8 cellular contexts compared by ENCODE assay signal in the genomic region with DNA sequence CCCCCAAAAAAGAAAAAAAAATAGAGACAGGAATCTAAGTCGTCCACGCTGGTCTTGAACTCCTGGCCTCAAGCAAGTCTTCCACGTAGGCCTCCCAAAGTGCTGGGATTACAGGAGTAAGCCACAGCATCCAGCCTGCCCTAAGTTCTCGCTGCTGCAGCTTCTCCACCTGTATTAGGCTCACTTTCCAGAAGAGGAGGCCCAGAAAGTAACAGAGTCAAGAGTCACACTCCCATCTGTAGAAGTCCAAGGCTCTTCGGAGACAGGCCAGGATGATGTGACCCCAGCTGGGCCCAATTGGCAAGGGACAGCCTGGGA. TPM values are rescaled to one million over a fixed set of nuclear protein-coding genes. Genes with fewer than 3 reads are reported as not detected.
A peak's percentile ranks its signal among the peaks of the same experiment; 100 is the strongest.
DNase-seq lines count a peak whose midpoint lies in the region; ATAC-seq and TF ChIP-seq lines count a peak whose summit lies in the region.

No MANE protein-coding gene starts in this region.

- H2BK15ac ChIP-seq in mesendoderm (replicated peaks; ENCODE audit: low read depth): no peak overlapping the region

- H3K4me3 ChIP-seq in heart left ventricle (peak overlapping the region; percentile 57 to 99 (median 84)), brain microvascular endothelial cell (ENCODE audit: low read depth, low read length) (peak overlapping the region; percentile 59), mesendoderm (ENCODE audit: low read length) (peak overlapping the region; percentile 68), upper lobe of right lung (peak overlapping the region; percentile 81)

- no peak overlapping the region for H3K4ac ChIP-seq in mesendoderm (ENCODE audit: low read depth, low read length)

- peaks cover 56% of the 10 kb centered on the region for H3K79me2 ChIP-seq in mesendoderm (ENCODE audit: control insufficient read depth, insufficient read depth, low read length)

- in situ Hi-C loops in brain microvascular endothelial cell (cut with HindIII; ENCODE audit: low pct_ligation_motif_present, low sequenced_read_pairs): no loop called here

- TF ChIP-seq POLR2A in heart left ventricle (IDR thresholded peaks at IDR 0.05): no peak

- H2BK5ac ChIP-seq in mesendoderm (ENCODE audit: low read length): no peak overlapping the region

- H4K8ac ChIP-seq in mesendoderm (ENCODE audit: low read depth, low read length): no peak overlapping the region

- no peak overlapping the region for H3K18ac ChIP-seq in mesendoderm (ENCODE audit: low read length)

- H3K79me1 ChIP-seq in mesendoderm (ENCODE audit: low read length): peaks cover 29% of the 10 kb centered on the region

- peak overlapping the region; percentile 59 for H3K23ac ChIP-seq in mesendoderm (ENCODE audit: low read length)

- no peak for TF ChIP-seq CTCF in heart left ventricle (IDR thresholded peaks at IDR 0.05)
- no peak for TF ChIP-seq CTCF in brain microvascular endothelial cell (IDR thresholded peaks at IDR 0.05; ENCODE audit: low read depth, low read length, missing control alignments)
- TF ChIP-seq CTCF in upper lobe of right lung (IDR thresholded peaks at IDR 0.05): no peak

- peak overlapping the region; percentile 93 for H3K56ac ChIP-seq in mesendoderm (ENCODE audit: low read length)

- intact Hi-C loops in heart left ventricle (cut with DNase I) (no loop called here), left cardiac atrium (cut with DNase I) (no loop called here), upper lobe of right lung (cut with DNase I) (no loop called here)

- H3K27ac ChIP-seq in heart left ventricle (peak overlapping the region; percentile 70 to 96 (median 90)), brain microvascular endothelial cell (no peak overlapping the region), mesendoderm (ENCODE audit: low read depth, low read length) (peak overlapping the region; percentile 29), upper lobe of right lung (peak overlapping the region; percentile 81)

- no peak overlapping the region for H2BK120ac ChIP-seq in mesendoderm (ENCODE audit: low read depth, low read length)

- H2AK5ac ChIP-seq in mesendoderm (ENCODE audit: low read length): no peak overlapping the region

- H3K27me3 ChIP-seq in heart left ventricle: no peaks in the 10 kb centered on the region
- H3K27me3 ChIP-seq in brain microvascular endothelial cell (replicated peaks): no peaks in the 10 kb centered on the region
- no peaks in the 10 kb centered on the region for H3K27me3 ChIP-seq in mesendoderm (ENCODE audit: insufficient read depth, low read length, poor library complexity)
- H3K27me3 ChIP-seq in upper lobe of right lung: no peaks in the 10 kb centered on the region

- ATAC-seq in heart left ventricle: no peak
- no peak for ATAC-seq in left cardiac atrium
- ATAC-seq in upper lobe of right lung: no peak

- H4K5ac ChIP-seq in mesendoderm (ENCODE audit: low read length): no peak overlapping the region

- 50 to 58% (median 51%) methylated on average over 5 of the region's 5 CpGs for WGBS in heart left ventricle, 4 donors
- WGBS in mesendoderm (ENCODE audit: extremely low coverage, insufficient coverage, low lambda C conversion rate): no CpG with 5 or more reads among the region's 5 CpGs

- no peaks in the 10 kb centered on the region for H3K9me3 ChIP-seq in heart left ventricle
- H3K9me3 ChIP-seq in upper lobe of right lung: no peaks in the 10 kb centered on the region

- H3K9ac ChIP-seq in mesendoderm (ENCODE audit: low read length): peak overlapping the region; percentile 87

- H3K36me3 ChIP-seq in heart left ventricle (peaks cover 0 to 4% (median 0%) of the 10 kb centered on the region in 9 donors), brain microvascular endothelial cell (replicated peaks) (no peaks in the 10 kb centered on the region), mesendoderm (ENCODE audit: control insufficient read depth, insufficient read depth, low read length) (no peaks in the 10 kb centered on the region), upper lobe of right lung (no peaks in the 10 kb centered on the region)

- DNase-seq in heart left ventricle (peak in 1 of 5 donors; percentile 1), left cardiac atrium (no peak), brain microvascular endothelial cell (no peak), mesendoderm (no peak), upper lobe of right lung (no peak), NCI-H510A treated with DMSO at 0.1 percent for 48 hours (lab: John Stamatoyannopoulos, UW) (no peak)
- DNase-seq in stimulated activated CD4-positive, alpha-beta T cell treated with anti-CD3 and anti-CD28 coated beads, Interleukin-4, amount 100 ng/mL, for 1 hour: no peak
- no peak for DNase-seq in stimulated activated CD4-positive, alpha-beta T cell treated with anti-CD3 and anti-CD28 coated beads, Interleukin-15, amount 100 ng/mL, for 24 hours

- H3K4me2 ChIP-seq in mesendoderm (ENCODE audit: low read length): peak overlapping the region; percentile 17

- H3K4me1 ChIP-seq in heart left ventricle (peaks cover 0 to 81% (median 65%) of the 10 kb centered on the region in 12 donors), mesendoderm (ENCODE audit: control insufficient read depth, low read depth, low read length) (peaks cover 8% of the 10 kb centered on the region), upper lobe of right lung (peaks cover 63% of the 10 kb centered on the region)

RNA-seq across cellular contexts. Expression of a gene that starts 1.8 kb away (rescaled TPM):
- 10 to 100 TPM in 7 of 9 donors, 1 to 10 TPM in 2; 5.4 to 45.2 (median 24.1) TPM for total RNA-seq in heart left ventricle
- polyA plus RNA-seq in heart left ventricle: 10 to 100 TPM in 1 of 2 donors, 1 to 10 TPM in 1; 9.2 to 10.4 TPM
- total RNA-seq in left cardiac atrium: 10 to 100 TPM; 24.9 to 27.3 TPM
- 17.5 TPM for polyA plus RNA-seq in mesendoderm (2013, experiment 1 of 2)
- 16.7 TPM for polyA plus RNA-seq in mesendoderm (2013, experiment 2 of 2)
- 44.7 TPM for total RNA-seq in upper lobe of right lung

RNA-seq across cellular contexts. Expression of a gene that starts 41.3 kb away (rescaled TPM):
- 10 to 100 TPM in 7 of 9 donors, 1 to 10 TPM in 2; 7.2 to 19.5 (median 11.7) TPM for total RNA-seq in heart left ventricle
- 10 to 100 TPM; 15.3 to 31.7 TPM for polyA plus RNA-seq in heart left ventricle
- 10 to 100 TPM; 14.7 to 18.3 TPM for total RNA-seq in left cardiac atrium
- 31.9 TPM for polyA plus RNA-seq in mesendoderm (2013, experiment 1 of 2)
- polyA plus RNA-seq in mesendoderm (2013, experiment 2 of 2): 33.2 TPM
- 37.1 TPM for total RNA-seq in upper lobe of right lung

RNA-seq across cellular contexts. Expression of a gene that starts 48.4 kb away (rescaled TPM):
- under 1 TPM in 7 of 9 donors, not detected in 2; 0.33 to 0.77 (median 0.51) TPM for total RNA-seq in heart left ventricle
- under 1 TPM; 0.12 to 0.15 TPM for polyA plus RNA-seq in heart left ventricle
- total RNA-seq in left cardiac atrium: under 1 TPM; 0.50 to 0.99 TPM
- polyA plus RNA-seq in mesendoderm (2013, experiment 1 of 2): 4.1 TPM
- 3.5 TPM for polyA plus RNA-seq in mesendoderm (2013, experiment 2 of 2)
- 3.5 TPM for total RNA-seq in upper lobe of right lung
